ENCODE assay signal across 10 cellular contexts in genomic region chr2:60840880-60841279, GRCh38. TPM values are rescaled to one million over a fixed set of nuclear protein-coding genes. Genes with fewer than 3 reads are reported as not detected.
DNase-seq lines count a peak whose midpoint lies in the region; ATAC-seq and TF ChIP-seq lines count a peak whose summit lies in the region.
"Had no signal": no experiment of that assay in that cellular context is flagged by ENCODE, and none has a peak within 500 bp of the region (broad histone marks: within the 10 kb centered on the region; RNA-seq: fewer than 3 reads in every experiment).

No MANE protein-coding gene starts in this region.

- H3K27me3 ChIP-seq in upper lobe of right lung, result no peaks in the 10 kb centered on the region
- H3K27me3 ChIP-seq: suprapubic skin had no signal

- no peaks in the 10 kb centered on the region for H3K4me1 ChIP-seq in upper lobe of right lung
- H3K4me1 ChIP-seq: suprapubic skin had no signal

- 65 to 79% methylated on average over 7 of the region's 7 CpGs for WGBS in lower leg skin, 2 donors

- no peaks in the 10 kb centered on the region for H3K36me3 ChIP-seq in upper lobe of right lung
- H3K36me3 ChIP-seq: suprapubic skin had no signal

- peak; percentile 93 for DNase-seq in GM12865 (ENCODE audit: low read depth)
- DNase-seq in activated B cell treated with CpG ODN at 0.5 μM for 24 hours, result peak; percentile 35
- no peak for DNase-seq in lower leg skin (ENCODE audit: low spot score in 2 of 2)
- DNase-seq in upper lobe of right lung, result no peak
- no peak for DNase-seq in islet precursor cell
- no peak for DNase-seq in D341Med (ENCODE audit: low spot score)
- DNase-seq: DMS79 had no signal

- H3K27ac ChIP-seq in upper lobe of right lung, result no peak overlapping the region
- H3K27ac ChIP-seq: suprapubic skin had no signal

- POLR2A ChIA-PET in activated B cell treated with CpG ODN at 0.5 μM for 24 hours (lab: Charles Lee), result interaction anchor here (0.5 to 7.2 kb wide), 8 partner anchors 8 to 42 kb away, joined by 3 to 250 read pairs (median 7); partner anchors contain the start of gene REL

- no peaks in the 10 kb centered on the region for H3K27me3 Mint-ChIP-seq in activated B cell treated with CpG ODN at 0.5 μM for 24 hours

- H3K4me3 ChIP-seq in GM12865 (ENCODE audit: low read depth, low read length) (peak overlapping the region; percentile 38; the same call in 1 of the 2 replicates), lower leg skin (ENCODE audit: low read depth, poor library complexity, severe bottlenecking) (no peak overlapping the region), upper lobe of right lung (no peak overlapping the region)
- H3K4me3 ChIP-seq: suprapubic skin had no signal

- CTCF ChIA-PET in activated B cell treated with CpG ODN at 0.5 μM for 24 hours (lab: Charles Lee), result interaction anchor here (1.1 to 5.5 kb wide), 2 partner anchors 23 to 41 kb away, joined by 3 to 54 read pairs; partner anchors contain the start of gene REL

- H3K4me3 Mint-ChIP-seq in activated B cell treated with CpG ODN at 0.5 μM for 24 hours, result peak overlapping the region; percentile 64

- no peaks in the 10 kb centered on the region for H3K36me3 Mint-ChIP-seq in activated B cell treated with CpG ODN at 0.5 μM for 24 hours (ENCODE audit: low read depth)

- peak overlapping the region; percentile 91 for H3K27ac Mint-ChIP-seq in activated B cell treated with CpG ODN at 0.5 μM for 24 hours

- H3K9me3 ChIP-seq in upper lobe of right lung, result no peaks in the 10 kb centered on the region
- H3K9me3 ChIP-seq: suprapubic skin had no signal

- no peak for TF ChIP-seq POLR2A in lower leg skin (IDR thresholded peaks at IDR 0.05)

- TF ChIP-seq CTCF in GM12865 (IDR thresholded peaks at IDR 0.05; ENCODE audit: insufficient read depth, low read depth, low read length, missing control alignments) (no peak), activated B cell treated with CpG ODN at 0.5 μM for 24 hours (IDR thresholded peaks at IDR 0.05) (no peak), lower leg skin (IDR thresholded peaks at IDR 0.05) (no peak), upper lobe of right lung (IDR thresholded peaks at IDR 0.05) (no peak)

- ATAC-seq in GM19463 (IDR thresholded peaks at IDR 0.05; ENCODE audit: unreplicated experiment) (peak; percentile 38), HG03135 (IDR thresholded peaks at IDR 0.05; ENCODE audit: unreplicated experiment) (peak; percentile 48), activated B cell treated with CpG ODN at 0.5 μM for 24 hours (ENCODE audit: low read depth) (peak; percentile 63), upper lobe of right lung (no peak)

- intact Hi-C loops in activated B cell treated with CpG ODN at 0.5 μM for 24 hours (cut with micrococcal nuclease), result loop anchor here (1.0 to 5.0 kb wide), 4 partner anchors 16 to 84 kb away; partner anchors contain the start of genes PAPOLG and REL
- intact Hi-C loops in lower leg skin (cut with DNase I; ENCODE audit: low total_unique reads), result no loop called here
- intact Hi-C loops in upper lobe of right lung (cut with DNase I), result no loop called here

- H3K9me3 Mint-ChIP-seq in activated B cell treated with CpG ODN at 0.5 μM for 24 hours, result no peaks in the 10 kb centered on the region

- peaks cover 90% of the 10 kb centered on the region for H3K4me1 Mint-ChIP-seq in activated B cell treated with CpG ODN at 0.5 μM for 24 hours

RNA-seq across cellular contexts. Expression of gene REL, which starts 40.5 kb away (rescaled TPM):
- 211 and 238 TPM in 2 replicates for total RNA-seq in activated B cell treated with CpG ODN at 0.5 μM for 24 hours
- 10 to 100 TPM; 33.8 to 56.2 (median 41.2) TPM for total RNA-seq in lower leg skin
- total RNA-seq in upper lobe of right lung, result 29.1 TPM

Comparison
In these comparisons a context has a peak if more than half of its experiments do, and no peak if none do; other contexts are left out.
1. DNase-seq: peak in GM12865 (single experiment) and activated B cell treated with CpG ODN at 0.5 μM for 24 hours (single experiment); none in lower leg skin (0 of 2), upper lobe of right lung (single experiment), islet precursor cell (single experiment) and D341Med (single experiment).